Comparison of ENCODE assay signal across 11 cellular contexts in the genomic region with DNA sequence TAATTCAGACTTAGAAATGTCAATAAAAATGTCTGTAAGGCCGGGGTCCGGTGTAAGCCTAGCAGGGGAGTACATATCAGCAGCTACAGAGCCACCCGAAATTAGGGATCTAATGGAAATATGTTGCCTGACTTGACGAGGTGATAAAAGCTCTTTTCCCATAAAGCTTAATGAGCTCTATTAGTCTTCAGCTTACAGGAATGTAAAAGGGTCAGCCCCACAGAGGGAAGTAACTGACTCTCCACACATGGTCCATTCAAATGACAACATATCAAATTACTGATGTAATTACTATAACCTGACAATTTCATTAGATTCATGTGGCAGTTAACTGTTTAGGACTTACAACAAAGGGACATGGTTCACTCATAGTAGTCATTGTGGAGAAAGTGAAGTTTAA.
DNase-seq lines count a peak whose midpoint lies in the region; ATAC-seq lines count a peak whose summit lies in the region.
"Had no signal": no experiment of that assay in that cellular context is flagged by ENCODE, and none has a peak within 500 bp of the region (broad histone marks: within the 10 kb centered on the region; RNA-seq: fewer than 3 reads in every experiment).

No MANE protein-coding gene starts in this region.

- DNase-seq in COR-L47 (lab: John Stamatoyannopoulos, UW) = peak; percentile 0
- DNase-seq in NCI-H1417 treated with DMSO at 0.1 percent for 48 hours (lab: John Stamatoyannopoulos, UW) = peak; percentile 24
- peak; percentile 75 for DNase-seq in NCI-H748 (lab: John Stamatoyannopoulos, UW; ENCODE audit: unreplicated experiment)
- DNase-seq in left kidney (ENCODE audit: low read depth, low spot score) = peak; percentile 95
- no peak for DNase-seq in stimulated activated naive CD8-positive, alpha-beta T cell treated with anti-CD3 and anti-CD28 coated beads, Interleukin-15, Interleukin-2, amounts not matched to agents 100 U/mL and 50 U/mL, for 24 hours
- DNase-seq in NCI-H2196 (lab: John Stamatoyannopoulos, UW; ENCODE audit: unreplicated experiment) = no peak
- DNase-seq: CD4-positive, alpha-beta memory T cell; NCI-H345; SIG-M5 had no signal

- ATAC-seq in HG02678 (IDR thresholded peaks at IDR 0.05; ENCODE audit: unreplicated experiment) = no peak
- ATAC-seq in stimulated activated naive CD8-positive, alpha-beta T cell treated with anti-CD3 and anti-CD28 coated beads, Interleukin-15, Interleukin-2, amounts not matched to agents 100 U/mL and 50 U/mL, for 24 hours = no peak
- ATAC-seq: A549 had no signal

Comparison
In these comparisons a context has a peak if more than half of its experiments do, and no peak if none do; other contexts are left out.
1. DNase-seq: peak in COR-L47 (single experiment), NCI-H1417 treated with DMSO at 0.1 percent for 48 hours (single experiment), NCI-H748 (single experiment) and left kidney (single experiment); none in stimulated activated naive CD8-positive, alpha-beta T cell treated with anti-CD3 and anti-CD28 coated beads, Interleukin-15, Interleukin-2, amounts not matched to agents 100 U/mL and 50 U/mL, for 24 hours (single experiment) and NCI-H2196 (single experiment).